Comparison of ENCODE assay signal across 21 cellular contexts in genomic region chr1:45191418-45191783, GRCh38.
"Had no signal": no experiment of that assay in that cellular context is flagged by ENCODE, and none has a peak within 500 bp of the region (broad histone marks: within the 10 kb centered on the region; RNA-seq: fewer than 3 reads in every experiment).

No MANE protein-coding gene starts in this region.

- H3K4me1 Mint-ChIP-seq: activated CD4-positive, alpha-beta T cell treated with anti-CD3 and anti-CD28 coated beads, Interleukin-2, amount 10 ng/mL, durations not matched to agents 24 days and 14 days had no signal

- H3K9me3 Mint-ChIP-seq: activated CD4-positive, alpha-beta T cell treated with anti-CD3 and anti-CD28 coated beads, Interleukin-2, amount 10 ng/mL, durations not matched to agents 24 days and 14 days; activated naive CD8-positive, alpha-beta T cell treated with anti-CD3 and anti-CD28 coated beads, Interleukin-2, amount 50 U/mL, for 24 hours; activated T-helper 1 cell treated with anti-CD3 and anti-CD28 coated beads, Interleukin-12 subunit alpha, Interleukin-12 subunit beta, Interleukin-2, Interleukin-4 antibody, amounts not matched to agents 30 ng/mL and 10 ng/mL and 1 ng/mL, durations not matched to agents 14 hours and 24 hours and 36 hours had no signal

- H3K4me1 ChIP-seq: lower lobe of right lung, upper lobe of left lung had no signal

- H3K4me3 Mint-ChIP-seq: activated CD4-positive, alpha-beta T cell treated with anti-CD3 and anti-CD28 coated beads, Interleukin-2, amount 10 ng/mL, durations not matched to agents 24 days and 14 days; activated CD8-positive, alpha-beta T cell treated with anti-CD3 and anti-CD28 coated beads, Interleukin-2, amount 10 ng/mL, durations not matched to agents 7 days and 5 days; activated naive CD8-positive, alpha-beta T cell treated with anti-CD3 and anti-CD28 coated beads, Interleukin-2, amount 50 U/mL, for 24 hours; activated T-helper 1 cell treated with anti-CD3 and anti-CD28 coated beads, Interleukin-12 subunit alpha, Interleukin-12 subunit beta, Interleukin-2, Interleukin-4 antibody, amounts not matched to agents 30 ng/mL and 10 ng/mL and 1 ng/mL, durations not matched to agents 14 hours and 24 hours and 36 hours; brain; naive thymus-derived CD4-positive, alpha-beta T cell; T-helper 17 cell had no signal

- H3K27ac ChIP-seq: lower lobe of right lung, ovary, prostate gland, upper lobe of left lung had no signal

- H3K9me3 ChIP-seq: lower lobe of right lung, ovary, prostate gland, upper lobe of left lung had no signal

- DNase-seq: activated CD4-positive, alpha-beta T cell treated with anti-CD3 and anti-CD28 coated beads, Interleukin-2, amount 10 ng/mL, durations not matched to agents 24 days and 14 days; activated CD4-positive, CD25-positive, alpha-beta regulatory T cell; activated CD8-positive, alpha-beta T cell treated with anti-CD3 and anti-CD28 coated beads, Interleukin-2, amount 10 ng/mL, durations not matched to agents 7 days and 5 days; activated gamma-delta T cell; activated naive CD4-positive, alpha-beta T cell treated with anti-CD3 and anti-CD28 coated beads, Interleukin-2, amount 50 U/mL, for 16 hours; activated naive CD8-positive, alpha-beta T cell treated with anti-CD3 and anti-CD28 coated beads, Interleukin-2, amount 50 U/mL, for 24 hours; anterior cingulate cortex; caudate nucleus; dermis blood vessel endothelial cell; effector CD8-positive, alpha-beta T cell; erythroblast; lower lobe of right lung; naive thymus-derived CD4-positive, alpha-beta T cell; ovary; stimulated activated CD4-positive, alpha-beta T cell treated with anti-CD3 and anti-CD28 coated beads, Interleukin-4, amount 100 ng/mL, for 24 hours; stimulated activated naive CD4-positive, alpha-beta T cell treated with Interleukin-2 at 50 U/mL for 16 hours; T-helper 17 cell had no signal

- H3K27me3 ChIP-seq: ovary, upper lobe of left lung had no signal

- ATAC-seq: activated CD8-positive, alpha-beta T cell treated with anti-CD3 and anti-CD28 coated beads, Interleukin-2, amount 10 ng/mL, durations not matched to agents 7 days and 5 days; activated naive CD8-positive, alpha-beta T cell treated with anti-CD3 and anti-CD28 coated beads, Interleukin-2, amount 50 U/mL, for 24 hours; lower lobe of right lung; naive thymus-derived CD4-positive, alpha-beta T cell; T-helper 17 cell had no signal

- H3K27ac Mint-ChIP-seq: activated CD4-positive, alpha-beta T cell treated with anti-CD3 and anti-CD28 coated beads, Interleukin-2, amount 10 ng/mL, durations not matched to agents 24 days and 14 days; activated CD8-positive, alpha-beta T cell treated with anti-CD3 and anti-CD28 coated beads, Interleukin-2, amount 10 ng/mL, durations not matched to agents 7 days and 5 days; activated naive CD8-positive, alpha-beta T cell treated with anti-CD3 and anti-CD28 coated beads, Interleukin-2, amount 50 U/mL, for 24 hours; activated T-helper 1 cell treated with anti-CD3 and anti-CD28 coated beads, Interleukin-12 subunit alpha, Interleukin-12 subunit beta, Interleukin-2, Interleukin-4 antibody, amounts not matched to agents 30 ng/mL and 10 ng/mL and 1 ng/mL, durations not matched to agents 14 hours and 24 hours and 36 hours; brain; T-helper 17 cell had no signal

- H3K4me3 ChIP-seq: lower lobe of right lung, ovary, prostate gland, upper lobe of left lung had no signal

- H3K27me3 Mint-ChIP-seq: activated naive CD8-positive, alpha-beta T cell treated with anti-CD3 and anti-CD28 coated beads, Interleukin-2, amount 50 U/mL, for 24 hours; brain; T-helper 17 cell had no signal

- H3K36me3 ChIP-seq: lower lobe of right lung, ovary, prostate gland, upper lobe of left lung had no signal
